ENCODE assay signal across 22 cellular contexts in the genomic region with DNA sequence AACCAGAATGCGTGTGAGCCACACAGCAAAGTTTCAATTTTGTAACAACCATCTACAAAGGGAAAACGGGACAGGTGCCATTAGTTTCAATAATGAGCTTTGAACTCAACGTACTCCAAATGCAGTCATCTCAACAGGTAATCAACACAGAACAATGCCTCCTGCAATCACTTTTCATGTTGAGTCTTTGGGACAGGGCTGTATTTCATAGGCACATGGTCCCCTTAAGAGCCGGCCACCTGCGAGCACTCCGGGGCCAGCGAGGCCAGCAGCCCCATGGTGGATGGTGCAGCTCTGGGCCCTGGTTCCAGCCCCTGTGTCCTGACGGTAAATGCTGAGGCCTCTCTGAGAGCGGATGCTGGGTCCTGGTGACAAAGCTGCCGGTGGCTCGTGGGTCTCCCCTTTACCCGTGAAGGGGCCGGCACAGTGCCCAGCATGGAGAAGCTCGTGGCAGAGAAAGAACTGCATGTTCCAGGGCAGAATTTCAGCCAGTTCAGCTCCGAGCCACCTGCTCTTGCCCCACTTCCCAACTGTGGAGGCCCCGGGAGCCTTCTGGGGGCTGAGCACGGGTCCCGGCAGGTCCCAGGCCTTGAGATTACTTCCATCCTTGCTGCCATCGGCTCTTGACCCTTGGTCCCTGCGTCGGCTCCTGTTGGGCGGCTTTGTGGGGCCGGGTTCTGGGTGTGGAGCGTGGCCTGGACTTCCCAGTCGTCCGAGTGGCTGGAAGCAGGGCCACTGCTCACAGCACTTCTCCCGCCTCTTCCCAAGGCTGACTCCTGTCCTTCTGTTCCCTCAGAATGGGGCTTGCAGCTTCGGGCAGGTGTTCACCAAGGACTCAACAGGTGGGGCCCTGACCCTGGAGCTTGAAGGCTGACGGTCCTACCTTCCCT. TPM values are rescaled to one million over a fixed set of nuclear protein-coding genes. Genes with fewer than 3 reads are reported as not detected.
DNase-seq lines count a peak whose midpoint lies in the region; ATAC-seq and TF ChIP-seq lines count a peak whose summit lies in the region.
"Had no signal": no experiment of that assay in that cellular context is flagged by ENCODE, and none has a peak within 500 bp of the region (broad histone marks: within the 10 kb centered on the region; RNA-seq: fewer than 3 reads in every experiment).

No MANE protein-coding gene starts in this region.

- H3K4me1 Mint-ChIP-seq in nephron progenitor cell: peaks cover 41% of the 10 kb centered on the region

- H3K4me3 ChIP-seq in adrenal gland (no peak overlapping the region), upper lobe of right lung (no peak overlapping the region)
- H3K4me3 ChIP-seq: esophagus muscularis mucosa, left ventricle myocardium inferior had no signal

- H3K36me3 ChIP-seq in adrenal gland (replicated peaks in 1 of 2): no peaks in the 10 kb centered on the region
- no peaks in the 10 kb centered on the region for H3K36me3 ChIP-seq in upper lobe of right lung
- H3K36me3 ChIP-seq: esophagus muscularis mucosa, left ventricle myocardium inferior, neutrophil had no signal

- TF ChIP-seq CTCF in adrenal gland (IDR thresholded peaks at IDR 0.05) (no peak), nephron progenitor cell (IDR thresholded peaks at IDR 0.05) (no peak), upper lobe of right lung (IDR thresholded peaks at IDR 0.05) (no peak)

- peak overlapping the region; percentile 9 for H3K4me3 Mint-ChIP-seq in nephron progenitor cell
- H3K4me3 Mint-ChIP-seq: central memory CD8-positive, alpha-beta T cell had no signal

- H3K4me1 ChIP-seq in adrenal gland (replicated peaks in 1 of 2): peaks cover 0 to 25% of the 10 kb centered on the region in 2 donors
- peaks cover 6% of the 10 kb centered on the region for H3K4me1 ChIP-seq in upper lobe of right lung

- no peaks in the 10 kb centered on the region for H3K27me3 ChIP-seq in adrenal gland
- H3K27me3 ChIP-seq in upper lobe of right lung: no peaks in the 10 kb centered on the region
- H3K27me3 ChIP-seq: esophagus muscularis mucosa had no signal

- peaks cover 57% of the 10 kb centered on the region for H3K27me3 Mint-ChIP-seq in nephron progenitor cell (ENCODE audit: low read depth, poor library complexity)
- H3K27me3 Mint-ChIP-seq: central memory CD8-positive, alpha-beta T cell had no signal

- H3K9me3 ChIP-seq in adrenal gland (replicated peaks in 1 of 3) (no peaks in the 10 kb centered on the region), upper lobe of right lung (no peaks in the 10 kb centered on the region)
- H3K9me3 ChIP-seq: esophagus muscularis mucosa, left ventricle myocardium inferior, neutrophil had no signal

- intact Hi-C loops in Right ventricle myocardium inferior (cut with DNase I) (no loop called here), Right ventricle myocardium superior (cut with DNase I) (no loop called here), adrenal gland (cut with DNase I) (loop anchor here in 1 of 2 donors (10.0 kb wide), 1 partner anchor 544 kb away; no protein-coding TSS in a partner anchor), upper lobe of right lung (cut with DNase I) (no loop called here)

- ATAC-seq in Right ventricle myocardium inferior: no peak
- no peak for ATAC-seq in Right ventricle myocardium superior (ENCODE audit: poor library complexity)
- ATAC-seq in upper lobe of right lung: no peak
- no peak for ATAC-seq in HG02973 (IDR thresholded peaks at IDR 0.05; ENCODE audit: unreplicated experiment)
- no peak for ATAC-seq in HG02759 (IDR thresholded peaks at IDR 0.05; ENCODE audit: unreplicated experiment)

- no peaks in the 10 kb centered on the region for H3K9me3 Mint-ChIP-seq in nephron progenitor cell
- H3K9me3 Mint-ChIP-seq: central memory CD8-positive, alpha-beta T cell had no signal

- WGBS in adrenal gland, 4 donors: 80 to 88% (median 86%) methylated on average over 14 to 29 of the region's 29 CpGs

- TF ChIP-seq POLR2A in adrenal gland (IDR thresholded peaks at IDR 0.05): no peak

- H3K36me3 Mint-ChIP-seq in nephron progenitor cell (ENCODE audit: low read depth): no peaks in the 10 kb centered on the region

- peak overlapping the region in 2 of 5 donors; percentile 79 to 95 for H3K27ac ChIP-seq in adrenal gland
- H3K27ac ChIP-seq in upper lobe of right lung: no peak overlapping the region
- H3K27ac ChIP-seq: C4-2B, esophagus muscularis mucosa, HL-60, left ventricle myocardium inferior, neutrophil had no signal

- H3K27ac Mint-ChIP-seq in nephron progenitor cell: no peak overlapping the region

- DNase-seq in Right ventricle myocardium inferior (ENCODE audit: missing footprints) (peak; percentile 51), Right ventricle myocardium superior (no peak), adrenal gland (peak in 4 of 7 donors; percentile 8 to 42 (median 15)), nephron progenitor cell (no peak), upper lobe of right lung (peak; percentile 56), D341Med (ENCODE audit: low spot score) (no peak)
- DNase-seq: activated CD4-positive, alpha-beta T cell treated with anti-CD3 and anti-CD28 coated beads, Interleukin-2, amount 50 U/mL, for 4 hours; activated gamma-delta T cell treated with Interleukin-2 at 50 U/mL for 16 hours; effector CD8-positive, alpha-beta T cell; IMR-90; left ventricle myocardium inferior; NCI-H1436 treated with DMSO at 0.1 percent for 48 hours; SHP77; stimulated activated CD4-positive, alpha-beta T cell treated with anti-CD3 and anti-CD28 coated beads, Interleukin-15, amount 100 ng/mL, for 24 hours had no signal

RNA-seq across cellular contexts. Expression of a gene that starts 26.1 kb away (rescaled TPM):
- total RNA-seq in Right ventricle myocardium inferior (122 TPM), Right ventricle myocardium superior (351 TPM), adrenal gland (100 to 1,000 TPM in 1 of 8 donors, 10 to 100 TPM in 3, not detected in 4; 20.2 to 101 (median 59.5) TPM), upper lobe of right lung (172 TPM)
- not detected for polyA plus RNA-seq in adrenal gland
- total RNA-seq: IMR-90, M059J had no signal
- polyA plus RNA-seq: IMR-90 had no signal

RNA-seq across cellular contexts. Expression of a gene that starts 54.6 kb away (rescaled TPM):
- total RNA-seq in Right ventricle myocardium inferior: 18.2 TPM
- total RNA-seq in Right ventricle myocardium superior: 17.5 TPM
- total RNA-seq in adrenal gland: 10 to 100 TPM; 19.0 to 28.5 (median 26.4) TPM
- polyA plus RNA-seq in adrenal gland: 10 to 100 TPM; 18.5 to 21.4 (median 19.5) TPM
- total RNA-seq in upper lobe of right lung: 26.6 TPM

Comparison
In these comparisons a context has a peak if more than half of its experiments do, and no peak if none do; other contexts are left out.
1. DNase-seq: peak in Right ventricle myocardium inferior (single experiment), adrenal gland (4 of 7) and upper lobe of right lung (single experiment); none in Right ventricle myocardium superior (single experiment), nephron progenitor cell (single experiment) and D341Med (single experiment).